8 cellular contexts compared by ENCODE assay signal in genomic region chr3:182979719-182980191, GRCh38.
DNase-seq lines count a peak whose midpoint lies in the region; ATAC-seq and TF ChIP-seq lines count a peak whose summit lies in the region.

No MANE protein-coding gene starts in this region.

- H3K36me3 ChIP-seq in BLaER1 (no peaks in the 10 kb centered on the region), RWPE2 (ENCODE audit: low read depth) (no peaks in the 10 kb centered on the region)

- peaks cover 50% of the 10 kb centered on the region for H4K20me1 ChIP-seq in BLaER1

- H3K27me3 ChIP-seq in BLaER1 = no peaks in the 10 kb centered on the region
- no peaks in the 10 kb centered on the region for H3K27me3 ChIP-seq in RWPE2 (ENCODE audit: insufficient read depth, poor library complexity, severe bottlenecking)

- peak overlapping the region; percentile 85 for H3K4me3 ChIP-seq in BLaER1
- H3K4me3 ChIP-seq in RWPE2 (ENCODE audit: severe bottlenecking) = peak overlapping the region; percentile 100
- H3K4me3 ChIP-seq in cardiac fibroblast (replicated peaks in 1 of 2; ENCODE audit: low read depth in 2 of 2, low read length in 2 of 2) = peak overlapping the region; percentile 76 to 91

- TF ChIP-seq CTCF in RWPE2 (IDR thresholded peaks at IDR 0.05; ENCODE audit: poor library complexity, severe bottlenecking) = no peak
- TF ChIP-seq CTCF in cardiac fibroblast (IDR thresholded peaks at IDR 0.05; ENCODE audit: low read depth, low read length) = no peak

- DNase-seq in RWPE2 (ENCODE audit: low spot score) = no peak
- peak in 1 of 2 donors; percentile 8 for DNase-seq in cardiac fibroblast (ENCODE audit: low read depth in 2 of 2)
- DNase-seq in kidney tubule cell (ENCODE audit: low spot score) = peak; percentile 21
- peak; percentile 42 for DNase-seq in stimulated activated CD8-positive, alpha-beta memory T cell treated with anti-CD3 and anti-CD28 coated beads, Interleukin-4, amount 100 ng/mL, for 48 hours

- peaks cover 43% of the 10 kb centered on the region for H3K4me1 ChIP-seq in BLaER1
- H3K4me1 ChIP-seq in RWPE2 (ENCODE audit: insufficient read depth, poor library complexity, severe bottlenecking) = peaks cover 10% of the 10 kb centered on the region

- no peaks in the 10 kb centered on the region for H3K9me3 ChIP-seq in BLaER1
- H3K9me3 ChIP-seq in RWPE2 (ENCODE audit: severe bottlenecking) = no peaks in the 10 kb centered on the region

- H3K27ac ChIP-seq in BLaER1 (peak overlapping the region; percentile 90), RWPE2 (ENCODE audit: poor library complexity, severe bottlenecking) (peak overlapping the region; percentile 58)

- ATAC-seq in GM19043 (IDR thresholded peaks at IDR 0.05; ENCODE audit: low read depth, unreplicated experiment) (peak; percentile 13), HG03432 (IDR thresholded peaks at IDR 0.05; ENCODE audit: unreplicated experiment) (peak; percentile 18), RWPE2 (ENCODE audit: low read depth) (peak; percentile 25; the same call in 2 of the 3 replicates), GM18520 (IDR thresholded peaks at IDR 0.05; ENCODE audit: unreplicated experiment) (no peak)

- peak overlapping the region; percentile 92 for H3K4me2 ChIP-seq in BLaER1

- H3K9ac ChIP-seq in BLaER1 = peak overlapping the region; percentile 92
